ENCODE assay signal across 1 cellular context in the genomic region with DNA sequence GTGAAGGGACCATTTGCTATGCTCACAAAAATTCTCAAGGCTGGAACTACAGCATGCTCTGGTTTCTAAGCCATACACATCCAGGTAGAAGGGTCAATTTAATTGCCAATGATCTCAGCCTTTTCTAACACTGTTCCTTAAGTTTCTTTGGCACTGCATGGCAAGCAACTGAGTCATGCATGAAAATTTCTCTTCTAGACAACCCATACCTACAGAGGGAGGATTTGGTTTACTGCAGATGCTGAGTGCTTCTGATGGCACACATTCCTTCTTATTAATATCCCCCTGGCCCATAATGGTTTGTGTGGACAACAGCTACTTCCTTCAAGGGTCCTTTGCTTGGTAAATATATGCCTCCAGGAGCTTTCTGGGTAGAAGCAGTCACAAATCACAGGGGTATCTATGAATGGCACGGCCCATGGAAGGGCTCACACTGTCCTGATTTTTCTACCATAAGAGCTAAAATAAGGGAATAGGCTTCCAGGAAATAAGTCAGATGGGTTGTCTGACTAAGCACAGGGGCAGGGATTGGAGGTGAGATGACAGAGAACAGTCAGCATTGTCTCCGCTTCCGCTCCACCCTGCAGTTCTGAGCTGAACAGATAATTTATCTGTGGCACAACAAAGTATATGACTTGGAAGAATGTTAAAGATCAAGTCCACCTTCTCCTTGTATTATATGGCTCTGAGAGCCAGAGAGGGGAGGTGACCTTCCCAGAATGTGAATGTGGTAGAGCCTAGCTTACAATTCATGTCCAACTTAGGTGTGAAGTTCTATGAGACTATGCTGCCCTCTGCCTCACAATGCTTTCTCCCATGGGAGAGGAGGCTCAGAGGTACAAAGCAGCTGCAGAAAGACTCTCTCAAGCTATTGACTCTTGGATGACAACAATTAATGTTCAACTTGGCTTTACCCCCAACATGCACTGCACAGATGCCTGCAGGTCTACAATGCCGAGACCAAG.
TF ChIP-seq lines count a peak whose summit lies in the region.

No MANE protein-coding gene starts in this region.

TF ChIP-seq in Ishikawa, 13 proteins besides CTCF, POLR2A, EP300 and RAD21 (continued from another document):
- TF ChIP-seq, protein P1, sequence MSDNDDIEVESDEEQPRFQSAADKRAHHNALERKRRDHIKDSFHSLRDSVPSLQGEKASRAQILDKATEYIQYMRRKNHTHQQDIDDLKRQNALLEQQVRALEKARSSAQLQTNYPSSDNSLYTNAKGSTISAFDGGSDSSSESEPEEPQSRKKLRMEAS (IDR thresholded peaks at IDR 0.05): no peak
- TF ChIP-seq TEAD4 (IDR thresholded peaks at IDR 0.05): no peak
- no peak for TF ChIP-seq ZBTB7A (IDR thresholded peaks at IDR 0.05; ENCODE audit: low read depth)
- no peak for TF ChIP-seq EGR1 (IDR thresholded peaks at IDR 0.05)
- TF ChIP-seq NFIC (IDR thresholded peaks at IDR 0.05): no peak
- no peak for TF ChIP-seq FOXM1 (IDR thresholded peaks at IDR 0.05; ENCODE audit: borderline replicate concordance, low read depth)
- TF ChIP-seq TAF1 (IDR thresholded peaks at IDR 0.05; ENCODE audit: low read depth): no peak
- TF ChIP-seq, protein P2, sequence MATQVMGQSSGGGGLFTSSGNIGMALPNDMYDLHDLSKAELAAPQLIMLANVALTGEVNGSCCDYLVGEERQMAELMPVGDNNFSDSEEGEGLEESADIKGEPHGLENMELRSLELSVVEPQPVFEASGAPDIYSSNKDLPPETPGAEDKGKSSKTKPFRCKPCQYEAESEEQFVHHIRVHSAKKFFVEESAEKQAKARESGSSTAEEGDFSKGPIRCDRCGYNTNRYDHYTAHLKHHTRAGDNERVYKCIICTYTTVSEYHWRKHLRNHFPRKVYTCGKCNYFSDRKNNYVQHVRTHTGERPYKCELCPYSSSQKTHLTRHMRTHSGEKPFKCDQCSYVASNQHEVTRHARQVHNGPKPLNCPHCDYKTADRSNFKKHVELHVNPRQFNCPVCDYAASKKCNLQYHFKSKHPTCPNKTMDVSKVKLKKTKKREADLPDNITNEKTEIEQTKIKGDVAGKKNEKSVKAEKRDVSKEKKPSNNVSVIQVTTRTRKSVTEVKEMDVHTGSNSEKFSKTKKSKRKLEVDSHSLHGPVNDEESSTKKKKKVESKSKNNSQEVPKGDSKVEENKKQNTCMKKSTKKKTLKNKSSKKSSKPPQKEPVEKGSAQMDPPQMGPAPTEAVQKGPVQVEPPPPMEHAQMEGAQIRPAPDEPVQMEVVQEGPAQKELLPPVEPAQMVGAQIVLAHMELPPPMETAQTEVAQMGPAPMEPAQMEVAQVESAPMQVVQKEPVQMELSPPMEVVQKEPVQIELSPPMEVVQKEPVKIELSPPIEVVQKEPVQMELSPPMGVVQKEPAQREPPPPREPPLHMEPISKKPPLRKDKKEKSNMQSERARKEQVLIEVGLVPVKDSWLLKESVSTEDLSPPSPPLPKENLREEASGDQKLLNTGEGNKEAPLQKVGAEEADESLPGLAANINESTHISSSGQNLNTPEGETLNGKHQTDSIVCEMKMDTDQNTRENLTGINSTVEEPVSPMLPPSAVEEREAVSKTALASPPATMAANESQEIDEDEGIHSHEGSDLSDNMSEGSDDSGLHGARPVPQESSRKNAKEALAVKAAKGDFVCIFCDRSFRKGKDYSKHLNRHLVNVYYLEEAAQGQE (IDR thresholded peaks at IDR 0.05; ENCODE audit: low read depth): no peak
- no peak for TF ChIP-seq CEBPB (IDR thresholded peaks at IDR 0.05)
- TF ChIP-seq CREB1 (IDR thresholded peaks at IDR 0.05; ENCODE audit: low read depth): no peak
- TF ChIP-seq, protein P3, sequence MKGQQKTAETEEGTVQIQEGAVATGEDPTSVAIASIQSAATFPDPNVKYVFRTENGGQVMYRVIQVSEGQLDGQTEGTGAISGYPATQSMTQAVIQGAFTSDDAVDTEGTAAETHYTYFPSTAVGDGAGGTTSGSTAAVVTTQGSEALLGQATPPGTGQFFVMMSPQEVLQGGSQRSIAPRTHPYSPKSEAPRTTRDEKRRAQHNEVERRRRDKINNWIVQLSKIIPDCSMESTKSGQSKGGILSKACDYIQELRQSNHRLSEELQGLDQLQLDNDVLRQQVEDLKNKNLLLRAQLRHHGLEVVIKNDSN (IDR thresholded peaks at IDR 0.05): no peak
